In the genomic region with DNA sequence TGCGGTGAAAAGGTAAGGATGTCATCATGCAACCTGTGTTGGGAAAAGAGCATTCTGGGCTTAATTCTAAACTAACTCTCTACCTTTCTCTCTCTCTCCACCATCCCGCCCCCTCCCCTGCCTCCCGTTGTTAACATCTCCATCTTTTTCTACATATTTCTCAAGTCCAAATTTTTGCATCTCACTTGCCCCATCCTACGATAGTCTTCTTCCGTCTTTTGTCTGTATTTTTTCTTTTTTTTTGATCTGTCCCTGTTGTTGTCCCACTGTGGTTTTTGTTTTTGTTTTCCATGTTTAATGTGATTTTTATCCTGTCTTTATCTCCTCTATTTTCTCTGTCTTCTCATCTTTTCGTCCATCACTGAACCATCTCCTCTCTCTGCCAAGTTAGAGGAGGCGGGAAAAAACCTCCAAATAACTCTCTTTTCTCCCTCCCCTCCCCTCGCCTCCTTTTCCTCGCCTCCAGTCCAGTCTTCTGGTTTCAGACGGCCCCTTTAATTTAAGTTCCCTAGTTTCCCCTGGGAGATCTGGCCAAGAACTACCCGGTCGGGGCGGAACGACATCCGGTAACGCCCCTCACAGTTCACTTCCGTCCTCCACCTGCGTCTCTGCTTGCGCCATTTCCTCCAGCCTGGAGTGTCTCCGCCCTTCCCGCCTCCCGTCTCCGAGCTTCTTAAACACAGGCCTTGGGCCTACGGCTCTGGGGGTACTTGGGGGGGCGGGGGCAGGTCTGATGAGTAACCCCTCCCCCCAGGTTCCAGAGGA, we compare ENCODE assay signal across 8 cellular contexts.
DNase-seq lines count a peak whose midpoint lies in the region; ATAC-seq and TF ChIP-seq lines count a peak whose summit lies in the region.

A gene with protein sequence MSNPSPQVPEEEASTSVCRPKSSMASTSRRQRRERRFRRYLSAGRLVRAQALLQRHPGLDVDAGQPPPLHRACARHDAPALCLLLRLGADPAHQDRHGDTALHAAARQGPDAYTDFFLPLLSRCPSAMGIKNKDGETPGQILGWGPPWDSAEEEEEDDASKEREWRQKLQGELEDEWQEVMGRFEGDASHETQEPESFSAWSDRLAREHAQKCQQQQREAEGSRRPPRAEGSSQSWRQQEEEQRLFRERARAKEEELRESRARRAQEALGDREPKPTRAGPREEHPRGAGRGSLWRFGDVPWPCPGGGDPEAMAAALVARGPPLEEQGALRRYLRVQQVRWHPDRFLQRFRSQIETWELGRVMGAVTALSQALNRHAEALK (plus strand): TSS at position 647 of the 765 bp plus-strand sequence. CDS start 87 bp downstream, at position 734.

- in situ Hi-C loops in ACHN (cut with HindIII; ENCODE audit: low pct_ligation_motif_present, low pct_unique_long_range_greater_than_20kb, low sequenced_read_pairs): no loop called here
- in situ Hi-C loops in GM18951 (cut with MboI; ENCODE audit: low sequenced_read_pairs, unreplicated experiment): no loop called here

- peak; percentile 58 for ATAC-seq in HG03439 (IDR thresholded peaks at IDR 0.05; ENCODE audit: unreplicated experiment)

- TF ChIP-seq POLR2A in GM18951 (IDR thresholded peaks at IDR 0.05; ENCODE audit: extremely low read depth, insufficient read depth, insufficient read length): peak; percentile 59

- peak within 1 kb of the TSS; percentile 66 for H3K4me3 ChIP-seq in choroid plexus epithelial cell (ENCODE audit: low read depth, low read length)

- DNase-seq in ACHN (peak; percentile 95), NCI-H524 (lab: John Stamatoyannopoulos, UW) (peak; percentile 95 to 98), choroid plexus epithelial cell (ENCODE audit: low read depth) (peak; percentile 99), kidney glomerular epithelial cell (lab: John Stamatoyannopoulos, UW) (peak; percentile 94)
- DNase-seq in activated CD4-positive, alpha-beta T cell treated with anti-CD3 and anti-CD28 coated beads for 4 hours: peak; percentile 86 to 89
- peak; percentile 89 to 90 for DNase-seq in stimulated activated CD4-positive, alpha-beta T cell treated with anti-CD3 and anti-CD28 coated beads, Interleukin-15, amount 100 ng/mL, for 48 hours (ENCODE audit: low read depth in 2 of 2)

- no peak for TF ChIP-seq CTCF in choroid plexus epithelial cell (conservative IDR thresholded peaks at IDR 0.05; ENCODE audit: low read depth, low read length)

Comparison
In these comparisons a context has a peak if more than half of its experiments do, and no peak if none do; other contexts are left out.
1. Peak in every context shown above with its lines: DNase-seq, ATAC-seq and H3K4me3 ChIP-seq.